ENCODE assay signal across 17 cellular contexts in the genomic region with DNA sequence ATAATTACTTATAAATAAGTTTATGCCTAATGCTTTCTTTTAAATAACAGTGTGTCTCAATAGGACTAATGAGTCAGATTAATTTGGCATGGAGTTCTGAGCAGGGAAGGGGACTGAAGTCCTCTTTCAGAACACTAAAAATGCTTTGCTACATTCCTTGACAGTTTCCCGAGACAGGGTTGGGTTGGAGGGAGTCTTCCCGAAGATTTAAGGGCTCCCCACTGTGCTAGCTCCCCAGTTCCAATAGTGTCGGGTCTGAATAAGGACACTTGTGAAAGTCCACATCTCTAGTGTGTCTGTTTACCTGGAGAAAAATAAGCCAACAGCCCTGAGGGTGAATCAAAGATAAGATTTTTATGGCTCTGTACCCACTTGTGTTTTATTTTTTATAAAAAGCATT. TPM values are rescaled to one million over a fixed set of nuclear protein-coding genes. Genes with fewer than 3 reads are reported as not detected.
DNase-seq lines count a peak whose midpoint lies in the region; ATAC-seq, FAIRE-seq and TF ChIP-seq lines count a peak whose summit lies in the region.
"Had no signal": no experiment of that assay in that cellular context is flagged by ENCODE, and none has a peak within 500 bp of the region (broad histone marks: within the 10 kb centered on the region; RNA-seq: fewer than 3 reads in every experiment).

No MANE protein-coding gene starts in this region.

- H3K36me3 Mint-ChIP-seq in neural progenitor cell = no peaks in the 10 kb centered on the region
- no peaks in the 10 kb centered on the region for H3K36me3 Mint-ChIP-seq in activated T-cell treated with anti-CD3 and anti-CD28 coated beads, Interleukin-2, amount 50 U/mL, for 4 hours (ENCODE audit: insufficient read depth)

- no TSS peak for BruUV-seq in HCT116 (replicated peaks; lab: Mats Ljungman, UMichigan)

- H3K79me2 ChIP-seq in HCT116 (ENCODE audit: insufficient read depth, low read length) (no peaks in the 10 kb centered on the region), SU-DHL-6 (ENCODE audit: insufficient read depth, low read length) (no peaks in the 10 kb centered on the region), neural progenitor cell (ENCODE audit: low read depth) (no peaks in the 10 kb centered on the region), smooth muscle cell (ENCODE audit: low read depth) (no peaks in the 10 kb centered on the region)

- FAIRE-seq in bronchial epithelial cell (lab: Jason Lieb, UNC) = no peak
- FAIRE-seq: G401.6, GM12892, H54 had no signal

- H3K9me3 ChIP-seq in HCT116 (ENCODE audit: control insufficient read depth in 1 of 2, insufficient read depth in 1 of 2, low read depth in 1 of 2, low read length in 2 of 2) = no peaks in the 10 kb centered on the region
- H3K9me3 ChIP-seq in SU-DHL-6 (ENCODE audit: insufficient read depth, low read length) = no peaks in the 10 kb centered on the region
- H3K9me3 ChIP-seq in neural progenitor cell (ENCODE audit: low read depth) = no peaks in the 10 kb centered on the region
- H3K9me3 ChIP-seq in smooth muscle cell (replicated peaks; ENCODE audit: low read depth) = no peaks in the 10 kb centered on the region
- H3K9me3 ChIP-seq: HAP-1 had no signal

- H4K20me1 ChIP-seq in HCT116 (ENCODE audit: insufficient read depth) = no peaks in the 10 kb centered on the region
- no peaks in the 10 kb centered on the region for H4K20me1 ChIP-seq in SU-DHL-6 (ENCODE audit: low read depth, low read length)
- H4K20me1 ChIP-seq in neural progenitor cell (ENCODE audit: low read depth) = no peaks in the 10 kb centered on the region
- no peaks in the 10 kb centered on the region for H4K20me1 ChIP-seq in smooth muscle cell (ENCODE audit: low read depth)

- H3K27ac ChIP-seq in HCT116 (ENCODE audit: low read depth, low read length) (no peak overlapping the region), SU-DHL-6 (ENCODE audit: low read depth, low read length) (no peak overlapping the region), neural progenitor cell (no peak overlapping the region), smooth muscle cell (ENCODE audit: low read depth) (no peak overlapping the region)

- H3K9me2 ChIP-seq in HCT116 (ENCODE audit: insufficient read depth) (no peaks in the 10 kb centered on the region), SU-DHL-6 (replicated peaks; ENCODE audit: insufficient read depth, low read length) (no peaks in the 10 kb centered on the region)

- TF ChIP-seq RAD21 in HCT116 (IDR thresholded peaks at IDR 0.05; ENCODE audit: low read depth) = no peak

- no peak overlapping the region for H2AFZ ChIP-seq in HCT116 (ENCODE audit: low read depth, low read length, poor library complexity, severe bottlenecking)
- H2AFZ ChIP-seq in SU-DHL-6 (ENCODE audit: low read depth, low read length, severe bottlenecking) = peak overlapping the region; percentile 15
- peak overlapping the region; percentile 54 for H2AFZ ChIP-seq in neural progenitor cell (replicated peaks)
- no peak overlapping the region for H2AFZ ChIP-seq in smooth muscle cell (ENCODE audit: low read depth)

- peaks cover 2% of the 10 kb centered on the region for H3K4me1 Mint-ChIP-seq in neural progenitor cell
- peaks cover 2% of the 10 kb centered on the region for H3K4me1 Mint-ChIP-seq in activated T-cell treated with anti-CD3 and anti-CD28 coated beads, Interleukin-2, amount 50 U/mL, for 4 hours (ENCODE audit: low read depth)

- H3K4me2 ChIP-seq in HCT116 (ENCODE audit: low read length) (no peak overlapping the region), SU-DHL-6 (ENCODE audit: low read depth, low read length, poor library complexity, severe bottlenecking) (no peak overlapping the region), neural progenitor cell (peak overlapping the region; percentile 25), smooth muscle cell (no peak overlapping the region)

- no peak overlapping the region for H3K9ac ChIP-seq in HCT116 (ENCODE audit: low read length)
- no peak overlapping the region for H3K9ac ChIP-seq in SU-DHL-6 (ENCODE audit: low read length)
- H3K9ac ChIP-seq in neural progenitor cell = no peak overlapping the region
- no peak overlapping the region for H3K9ac ChIP-seq in smooth muscle cell (ENCODE audit: low read depth)

- H3K27me3 Mint-ChIP-seq in neural progenitor cell (ENCODE audit: insufficient read depth, low read depth) = peaks cover 4% of the 10 kb centered on the region
- H3K27me3 Mint-ChIP-seq in activated T-cell treated with anti-CD3 and anti-CD28 coated beads, Interleukin-2, amount 50 U/mL, for 4 hours (ENCODE audit: low read depth) = peaks cover 42% of the 10 kb centered on the region

- H3F3A ChIP-seq in SU-DHL-6 (ENCODE audit: insufficient read depth) (no peaks in the 10 kb centered on the region), neural progenitor cell (ENCODE audit: low read depth) (no peaks in the 10 kb centered on the region), smooth muscle cell (ENCODE audit: low read depth) (no peaks in the 10 kb centered on the region)

- H3K4me1 ChIP-seq in HCT116 (ENCODE audit: control insufficient read depth in 1 of 2, insufficient read depth in 2 of 2, low read length in 2 of 2) (peaks cover 0 to 3% of the 10 kb centered on the region in 2 experiments; a peak in 1 of 4 replicates), neural progenitor cell (peaks cover 9% of the 10 kb centered on the region), smooth muscle cell (ENCODE audit: low read depth) (peaks cover 3% of the 10 kb centered on the region)

- H3K27me3 ChIP-seq in HCT116 (ENCODE audit: insufficient read depth, low read length) (peaks cover 73% of the 10 kb centered on the region), SU-DHL-6 (ENCODE audit: low read length) (no peaks in the 10 kb centered on the region), bronchial epithelial cell (ENCODE audit: control insufficient read depth, insufficient read depth, low read length) (peaks cover 8% of the 10 kb centered on the region), neural progenitor cell (peaks cover 38% of the 10 kb centered on the region), smooth muscle cell (ENCODE audit: low read depth) (peaks cover 58% of the 10 kb centered on the region)

- no peak for ATAC-seq in HCT116
- no peak for ATAC-seq in activated T-cell treated with anti-CD3 and anti-CD28 coated beads, Interleukin-2, amount 50 U/mL, for 4 hours

- POLR2A ChIA-PET in HCT116 (lab: Charles Lee) = no interaction called here

- no peak overlapping the region for H3K27ac Mint-ChIP-seq in neural progenitor cell
- H3K27ac Mint-ChIP-seq: CD4-positive, alpha-beta memory T cell had no signal

- intact Hi-C loops in HCT116 (cut with micrococcal nuclease) = no loop called here

- H3K4me3 ChIP-seq in HCT116 (replicated peaks in 1 of 2; ENCODE audit: low read depth in 1 of 2, low read length in 2 of 2) = no peak overlapping the region
- H3K4me3 ChIP-seq in SU-DHL-6 (ENCODE audit: insufficient read depth, low read length, poor library complexity, severe bottlenecking) = no peak overlapping the region
- H3K4me3 ChIP-seq in bronchial epithelial cell (ENCODE audit: low read depth, low read length) = no peak overlapping the region
- no peak overlapping the region for H3K4me3 ChIP-seq in neural progenitor cell
- no peak overlapping the region for H3K4me3 ChIP-seq in smooth muscle cell
- H3K4me3 ChIP-seq: HAP-1 had no signal

- RAD21 ChIA-PET in HCT116 (lab: Charles Lee; ENCODE audit: low non-redundant PET in 1 of 2, low total read pairs in 2 of 2, uncharacterized antibody in 2 of 2, unreplicated experiment in 2 of 2) = no interaction called here

- no peak for DNase-seq in HCT116 (ENCODE audit: low read depth, low spot score)
- DNase-seq in bronchial epithelial cell (ENCODE audit: low read depth) = peak; percentile 8
- DNase-seq in neural progenitor cell (ENCODE audit: low spot score) = peak; percentile 41
- no peak for DNase-seq in smooth muscle cell (lab: John Stamatoyannopoulos, UW; ENCODE audit: unreplicated experiment)
- no peak for DNase-seq in activated T-cell treated with anti-CD3 and anti-CD28 coated beads, Interleukin-2, amount 50 U/mL, for 4 hours
- no peak for DNase-seq in NCI-H2171 (lab: John Stamatoyannopoulos, UW)
- no peak for DNase-seq in UCSD-AML1 (lab: John Stamatoyannopoulos, UW; ENCODE audit: unreplicated experiment)
- DNase-seq: C1 segment of cervical spinal cord; Calu3; CD4-positive, alpha-beta memory T cell; COR-L47; DND-41 had no signal

- no peaks in the 10 kb centered on the region for H3K9me3 Mint-ChIP-seq in neural progenitor cell
- H3K9me3 Mint-ChIP-seq in activated T-cell treated with anti-CD3 and anti-CD28 coated beads, Interleukin-2, amount 50 U/mL, for 4 hours = no peaks in the 10 kb centered on the region
- H3K9me3 Mint-ChIP-seq: CD4-positive, alpha-beta memory T cell had no signal

- WGBS in smooth muscle cell (ENCODE audit: low lambda C conversion rate) = 44% methylated on average over 3 of the region's 3 CpGs

- H3K36me3 ChIP-seq in HCT116 (ENCODE audit: control insufficient read depth in 1 of 2, insufficient read depth in 2 of 2, low read length in 2 of 2) (no peaks in the 10 kb centered on the region), SU-DHL-6 (ENCODE audit: low read length) (no peaks in the 10 kb centered on the region), bronchial epithelial cell (ENCODE audit: control insufficient read depth, insufficient read depth, low read length) (no peaks in the 10 kb centered on the region), neural progenitor cell (no peaks in the 10 kb centered on the region), smooth muscle cell (ENCODE audit: low read depth) (no peaks in the 10 kb centered on the region)
- H3K36me3 ChIP-seq: HAP-1 had no signal

- no peak for TF ChIP-seq POLR2A in HCT116 (IDR thresholded peaks at IDR 0.05; ENCODE audit: borderline replicate concordance, extremely low read depth, insufficient read depth, insufficient read length)

- TF ChIP-seq CTCF in HCT116 (IDR thresholded peaks at IDR 0.05 in 2 of 3, conservative IDR thresholded peaks at IDR 0.05 in 1 of 3; ENCODE audit: borderline replicate concordance in 1 of 3, insufficient read depth in 1 of 3, low read depth in 2 of 3, low read length in 2 of 3) (no peak), SU-DHL-6 (IDR thresholded peaks at IDR 0.05; ENCODE audit: insufficient read depth, low read length, poor library complexity, severe bottlenecking) (no peak), bronchial epithelial cell (IDR thresholded peaks at IDR 0.05; ENCODE audit: insufficient read depth, low read length, severe bottlenecking) (no peak), neural progenitor cell (IDR thresholded peaks at IDR 0.05) (no peak), smooth muscle cell (IDR thresholded peaks at IDR 0.05; ENCODE audit: borderline replicate concordance, insufficient read depth, poor library complexity, severe bottlenecking) (no peak)

- CTCF ChIA-PET in HCT116 (lab: Charles Lee) = no interaction called here

- H3K4me3 Mint-ChIP-seq in neural progenitor cell = no peak overlapping the region
- H3K4me3 Mint-ChIP-seq in activated T-cell treated with anti-CD3 and anti-CD28 coated beads, Interleukin-2, amount 50 U/mL, for 4 hours = no peak overlapping the region
- H3K4me3 Mint-ChIP-seq: CD4-positive, alpha-beta memory T cell had no signal

RNA-seq across cellular contexts. Expression of a gene that starts 41.8 kb away (rescaled TPM):
- total RNA-seq in HCT116 (2021; ENCODE audit: unreplicated experiment) (83.7 TPM), bronchial epithelial cell (97.3 and 103 TPM in 2 replicates), neural progenitor cell (ENCODE audit: low replicate concordance) (72.5 and 102 TPM in 2 replicates), smooth muscle cell (111 and 131 TPM in 2 replicates)
- 39.6 and 47.1 TPM in 2 replicates for polyA plus RNA-seq in HCT116 (2012)
- 66.4 and 74.8 TPM in 2 replicates for polyA plus RNA-seq in smooth muscle cell
- 10 to 100 TPM; 41.3 to 47.6 (median 47.4) TPM for total RNA-seq in activated T-cell treated with anti-CD3 and anti-CD28 coated beads, Interleukin-2, amount 50 U/mL, for 4 hours

Comparison
In these comparisons a context has a peak if more than half of its experiments do, and no peak if none do; other contexts are left out.
1. DNase-seq: peak in bronchial epithelial cell (single experiment) and neural progenitor cell (single experiment); none in HCT116 (single experiment), smooth muscle cell (single experiment), activated T-cell treated with anti-CD3 and anti-CD28 coated beads, Interleukin-2, amount 50 U/mL, for 4 hours (single experiment), NCI-H2171 (single experiment) and UCSD-AML1 (single experiment).
2. H2AFZ ChIP-seq: peak in SU-DHL-6 (single experiment) and neural progenitor cell (single experiment); none in HCT116 (single experiment) and smooth muscle cell (single experiment).